19 cellular contexts compared by ENCODE assay signal in the genomic region with DNA sequence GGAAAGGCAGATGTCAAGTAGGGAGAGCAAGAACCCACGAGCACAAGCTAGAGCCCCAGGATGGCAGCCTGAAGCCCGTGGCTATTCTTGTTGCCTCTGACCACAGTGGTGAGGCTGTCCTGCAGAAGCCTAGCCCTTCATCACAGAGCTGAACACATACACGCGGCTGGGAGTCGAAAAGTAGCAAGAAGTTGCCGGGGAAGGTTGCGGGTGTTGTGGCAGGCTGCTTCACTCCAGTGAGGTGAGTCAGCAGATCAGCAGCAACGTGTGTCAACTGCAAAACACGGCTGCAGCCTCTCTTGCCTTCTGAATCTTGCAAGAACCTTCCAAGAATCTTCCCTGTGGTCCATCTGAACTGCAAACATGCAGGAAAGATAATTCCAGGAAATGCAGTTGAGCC. TPM values are rescaled to one million over a fixed set of nuclear protein-coding genes. Genes with fewer than 3 reads are reported as not detected.
DNase-seq lines count a peak whose midpoint lies in the region; ATAC-seq and TF ChIP-seq lines count a peak whose summit lies in the region.
"Had no signal": no experiment of that assay in that cellular context is flagged by ENCODE, and none has a peak within 500 bp of the region (broad histone marks: within the 10 kb centered on the region; RNA-seq: fewer than 3 reads in every experiment).

No MANE protein-coding gene starts in this region.

- H3K9me3 Mint-ChIP-seq in stimulated activated effector memory CD8-positive, alpha-beta T cell treated with anti-CD3 and anti-CD28 coated beads, Interleukin-12 subunit alpha, Interleukin-12 subunit beta, amount 100 ng/mL, for 72 hours, result no peaks in the 10 kb centered on the region
- H3K9me3 Mint-ChIP-seq in GM23338, result peaks cover 2% of the 10 kb centered on the region; the same call in 1 of the 3 replicates
- peaks cover 7% of the 10 kb centered on the region for H3K9me3 Mint-ChIP-seq in mesothelial cell of epicardium
- H3K9me3 Mint-ChIP-seq in stimulated activated memory B cell treated with anti-CD40 and anti-IgM and Interleukin-4, amounts not matched to agents 10 μg/mL and 1 μg/mL and 100 μg/mL, for 72 hours, result no peaks in the 10 kb centered on the region
- H3K9me3 Mint-ChIP-seq: CD8-positive, alpha-beta T cell; T-helper 2 cell treated with Interferon-gamma antibody and Interleukin-4, amounts not matched to agents 5 μg/mL and 100 μg/mL, for 36 hours had no signal

- no peaks in the 10 kb centered on the region for H3K79me2 ChIP-seq in GM23338 (replicated peaks; ENCODE audit: insufficient read depth)
- H3K79me2 ChIP-seq: parathyroid adenoma had no signal

- no peaks in the 10 kb centered on the region for H3K36me3 ChIP-seq in RWPE2 (ENCODE audit: low read depth)
- H3K36me3 ChIP-seq in GM23338 (ENCODE audit: insufficient read depth), result no peaks in the 10 kb centered on the region

- H3K4me2 ChIP-seq in GM23338, result no peak overlapping the region

- TF ChIP-seq CTCF in RWPE2 (IDR thresholded peaks at IDR 0.05; ENCODE audit: poor library complexity, severe bottlenecking) (no peak), fibroblast of pulmonary artery (IDR thresholded peaks at IDR 0.05; ENCODE audit: low read length, missing control alignments) (no peak), GM23338 (conservative IDR thresholded peaks at IDR 0.05; ENCODE audit: low read depth in 2 of 2) (no peak), mesothelial cell of epicardium (IDR thresholded peaks at IDR 0.05; ENCODE audit: unreplicated experiment) (no peak)

- H3K27ac Mint-ChIP-seq in stimulated activated effector memory CD8-positive, alpha-beta T cell treated with anti-CD3 and anti-CD28 coated beads, Interleukin-12 subunit alpha, Interleukin-12 subunit beta, amount 100 ng/mL, for 72 hours, result no peak overlapping the region
- no peak overlapping the region for H3K27ac Mint-ChIP-seq in GM23338
- no peak overlapping the region for H3K27ac Mint-ChIP-seq in mesothelial cell of epicardium
- no peak overlapping the region for H3K27ac Mint-ChIP-seq in stimulated activated memory B cell treated with anti-CD40 and anti-IgM and Interleukin-4, amounts not matched to agents 10 μg/mL and 1 μg/mL and 100 μg/mL, for 72 hours
- H3K27ac Mint-ChIP-seq: CD8-positive, alpha-beta T cell; T-helper 2 cell treated with Interferon-gamma antibody and Interleukin-4, amounts not matched to agents 5 μg/mL and 100 μg/mL, for 36 hours had no signal

- DNase-seq in activated CD8-positive, alpha-beta memory T cell treated with anti-CD3 and anti-CD28 coated beads, Interleukin-2, amount 50 U/mL, for 48 hours, result peak; percentile 46
- DNase-seq in activated CD8-positive, alpha-beta memory T cell treated with anti-CD3 and anti-CD28 coated beads, Interleukin-2, amount 50 U/mL, for 4 hours, result no peak
- DNase-seq in RWPE2 (ENCODE audit: low spot score), result peak; percentile 73
- DNase-seq in fibroblast of pulmonary artery (ENCODE audit: low read depth), result peak; percentile 56
- DNase-seq in stimulated activated effector memory CD8-positive, alpha-beta T cell treated with anti-CD3 and anti-CD28 coated beads, Interleukin-12 subunit alpha, Interleukin-12 subunit beta, amount 100 ng/mL, for 72 hours (ENCODE audit: low spot score in 2 of 2), result no peak
- DNase-seq in GM23338 (ENCODE audit: low spot score), result no peak
- DNase-seq in mesothelial cell of epicardium (ENCODE audit: low spot score in 2 of 2, unreplicated experiment in 2 of 2), result no peak
- DNase-seq: activated CD4-positive, alpha-beta T cell treated with anti-CD3 and anti-CD28 coated beads for 4 hours; activated T-cell treated with anti-CD3 and anti-CD28 coated beads, Interleukin-2, amount 50 U/mL, for 48 hours; CD8-positive, alpha-beta T cell; cortex of kidney; mucosa of descending colon; NCI-H2081; NCI-H774; Right ventricle myocardium superior had no signal

- H3K4me1 ChIP-seq in RWPE2 (ENCODE audit: insufficient read depth, poor library complexity, severe bottlenecking) (peaks cover 6% of the 10 kb centered on the region), GM23338 (ENCODE audit: insufficient read depth) (no peaks in the 10 kb centered on the region)
- H3K4me1 ChIP-seq: parathyroid adenoma had no signal

- H4K20me1 ChIP-seq in GM23338 (replicated peaks; ENCODE audit: insufficient read depth), result no peaks in the 10 kb centered on the region

- no peak overlapping the region for H3K4me3 ChIP-seq in RWPE2 (ENCODE audit: severe bottlenecking)
- H3K4me3 ChIP-seq in fibroblast of pulmonary artery (replicated peaks; ENCODE audit: low read depth, low read length), result no peak overlapping the region
- no peak overlapping the region for H3K4me3 ChIP-seq in GM23338
- H3K4me3 ChIP-seq: mucosa of descending colon had no signal

- no peaks in the 10 kb centered on the region for H3F3A ChIP-seq in GM23338 (replicated peaks; ENCODE audit: low read depth)

- no peaks in the 10 kb centered on the region for H3K36me3 Mint-ChIP-seq in stimulated activated effector memory CD8-positive, alpha-beta T cell treated with anti-CD3 and anti-CD28 coated beads, Interleukin-12 subunit alpha, Interleukin-12 subunit beta, amount 100 ng/mL, for 72 hours
- H3K36me3 Mint-ChIP-seq in GM23338 (ENCODE audit: low read depth) (peaks cover 6% of the 10 kb centered on the region; the same call in 2 of the 3 replicates), mesothelial cell of epicardium (no peaks in the 10 kb centered on the region)
- H3K36me3 Mint-ChIP-seq in stimulated activated memory B cell treated with anti-CD40 and anti-IgM and Interleukin-4, amounts not matched to agents 10 μg/mL and 1 μg/mL and 100 μg/mL, for 72 hours, result no peaks in the 10 kb centered on the region
- H3K36me3 Mint-ChIP-seq: CD8-positive, alpha-beta T cell had no signal

- H3K27ac ChIP-seq in RWPE2 (ENCODE audit: poor library complexity, severe bottlenecking) (no peak overlapping the region), GM23338 (ENCODE audit: low read depth) (no peak overlapping the region)
- H3K27ac ChIP-seq: epithelial cell of prostate, parathyroid adenoma had no signal

- no peaks in the 10 kb centered on the region for H3K27me3 ChIP-seq in RWPE2 (ENCODE audit: insufficient read depth, poor library complexity, severe bottlenecking)
- H3K27me3 ChIP-seq in GM23338 (ENCODE audit: insufficient read depth), result no peaks in the 10 kb centered on the region

- H3K4me3 Mint-ChIP-seq in stimulated activated effector memory CD8-positive, alpha-beta T cell treated with anti-CD3 and anti-CD28 coated beads, Interleukin-12 subunit alpha, Interleukin-12 subunit beta, amount 100 ng/mL, for 72 hours, result no peak overlapping the region
- H3K4me3 Mint-ChIP-seq in GM23338, result no peak overlapping the region
- no peak overlapping the region for H3K4me3 Mint-ChIP-seq in mesothelial cell of epicardium
- no peak overlapping the region for H3K4me3 Mint-ChIP-seq in stimulated activated memory B cell treated with anti-CD40 and anti-IgM and Interleukin-4, amounts not matched to agents 10 μg/mL and 1 μg/mL and 100 μg/mL, for 72 hours
- H3K4me3 Mint-ChIP-seq: CD8-positive, alpha-beta T cell; T-helper 2 cell treated with Interferon-gamma antibody and Interleukin-4, amounts not matched to agents 5 μg/mL and 100 μg/mL, for 36 hours had no signal

- H3K4me1 Mint-ChIP-seq in stimulated activated effector memory CD8-positive, alpha-beta T cell treated with anti-CD3 and anti-CD28 coated beads, Interleukin-12 subunit alpha, Interleukin-12 subunit beta, amount 100 ng/mL, for 72 hours, result no peaks in the 10 kb centered on the region
- peaks cover 5% of the 10 kb centered on the region; the same call in 2 of the 3 replicates for H3K4me1 Mint-ChIP-seq in GM23338
- no peaks in the 10 kb centered on the region for H3K4me1 Mint-ChIP-seq in mesothelial cell of epicardium
- peaks cover 3% of the 10 kb centered on the region for H3K4me1 Mint-ChIP-seq in stimulated activated memory B cell treated with anti-CD40 and anti-IgM and Interleukin-4, amounts not matched to agents 10 μg/mL and 1 μg/mL and 100 μg/mL, for 72 hours

- H3K27me3 Mint-ChIP-seq in GM23338 (ENCODE audit: insufficient read depth, low read depth, poor library complexity) (peaks cover 11% of the 10 kb centered on the region), mesothelial cell of epicardium (ENCODE audit: low read depth) (peaks cover 28% of the 10 kb centered on the region)
- peaks cover 81% of the 10 kb centered on the region for H3K27me3 Mint-ChIP-seq in stimulated activated memory B cell treated with anti-CD40 and anti-IgM and Interleukin-4, amounts not matched to agents 10 μg/mL and 1 μg/mL and 100 μg/mL, for 72 hours

- no peak overlapping the region for H2AFZ ChIP-seq in GM23338
- H2AFZ ChIP-seq: parathyroid adenoma had no signal

- peak; percentile 16; the same call in 1 of the 3 replicates for ATAC-seq in RWPE2 (ENCODE audit: low read depth)
- ATAC-seq in stimulated activated effector memory CD8-positive, alpha-beta T cell treated with anti-CD3 and anti-CD28 coated beads, Interleukin-12 subunit alpha, Interleukin-12 subunit beta, amount 100 ng/mL, for 72 hours, result peak; percentile 31
- ATAC-seq in GM23338, result no peak
- no peak for ATAC-seq in stimulated activated memory B cell treated with anti-CD40 and anti-IgM and Interleukin-4, amounts not matched to agents 10 μg/mL and 1 μg/mL and 100 μg/mL, for 72 hours
- ATAC-seq: CD8-positive, alpha-beta T cell; mucosa of descending colon had no signal

- H3K9me3 ChIP-seq in RWPE2 (ENCODE audit: severe bottlenecking), result no peaks in the 10 kb centered on the region
- H3K9me3 ChIP-seq: mucosa of descending colon had no signal

- no peaks in the 10 kb centered on the region for H3K9me2 ChIP-seq in GM23338 (ENCODE audit: insufficient read depth)

TF ChIP-seq in GM23338, 12 proteins besides CTCF, POLR2A, EP300 and RAD21 (continues in another document):
- TF ChIP-seq, protein P1, sequence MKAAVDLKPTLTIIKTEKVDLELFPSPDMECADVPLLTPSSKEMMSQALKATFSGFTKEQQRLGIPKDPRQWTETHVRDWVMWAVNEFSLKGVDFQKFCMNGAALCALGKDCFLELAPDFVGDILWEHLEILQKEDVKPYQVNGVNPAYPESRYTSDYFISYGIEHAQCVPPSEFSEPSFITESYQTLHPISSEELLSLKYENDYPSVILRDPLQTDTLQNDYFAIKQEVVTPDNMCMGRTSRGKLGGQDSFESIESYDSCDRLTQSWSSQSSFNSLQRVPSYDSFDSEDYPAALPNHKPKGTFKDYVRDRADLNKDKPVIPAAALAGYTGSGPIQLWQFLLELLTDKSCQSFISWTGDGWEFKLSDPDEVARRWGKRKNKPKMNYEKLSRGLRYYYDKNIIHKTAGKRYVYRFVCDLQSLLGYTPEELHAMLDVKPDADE (IDR thresholded peaks at IDR 0.05), result no peak
- TF ChIP-seq STAT1 (IDR thresholded peaks at IDR 0.05; ENCODE audit: unreplicated experiment), result no peak

RNA-seq across cellular contexts. Expression of gene STX16, which starts 10.6 kb away (rescaled TPM):
- total RNA-seq in GM23338 (2014; rRNA removed; shearing (Covaris generic)), result 66.5 and 70.5 TPM in 2 replicates
- 27.7 and 31.2 TPM in 2 replicates for polyA plus RNA-seq in GM23338 (2016; fragmentation: Nextera tagmentation; extraction: Ambion mirVana)
- 85.9 to 87.5 TPM (median 86.1 TPM) in 3 replicates for total RNA-seq in mesothelial cell of epicardium

RNA-seq across cellular contexts. Expression of gene NPEPL1, which starts 52.2 kb away (rescaled TPM):
- total RNA-seq in GM23338 (2014; rRNA removed; shearing (Covaris generic)), result 24.1 and 30.0 TPM in 2 replicates
- polyA plus RNA-seq in GM23338 (2016; fragmentation: Nextera tagmentation; extraction: Ambion mirVana), result 17.8 and 23.5 TPM in 2 replicates
- 65.8 to 71.5 TPM (median 69.6 TPM) in 3 replicates for total RNA-seq in mesothelial cell of epicardium

Comparison
In these comparisons a context has a peak if more than half of its experiments do, and no peak if none do; other contexts are left out.
1. DNase-seq: peak in activated CD8-positive, alpha-beta memory T cell treated with anti-CD3 and anti-CD28 coated beads, Interleukin-2, amount 50 U/mL, for 48 hours (single experiment), RWPE2 (single experiment) and fibroblast of pulmonary artery (single experiment); none in activated CD8-positive, alpha-beta memory T cell treated with anti-CD3 and anti-CD28 coated beads, Interleukin-2, amount 50 U/mL, for 4 hours (single experiment), stimulated activated effector memory CD8-positive, alpha-beta T cell treated with anti-CD3 and anti-CD28 coated beads, Interleukin-12 subunit alpha, Interleukin-12 subunit beta, amount 100 ng/mL, for 72 hours (0 of 2), GM23338 (single experiment) and mesothelial cell of epicardium (0 of 2).
2. ATAC-seq: peak in RWPE2 (single experiment) and stimulated activated effector memory CD8-positive, alpha-beta T cell treated with anti-CD3 and anti-CD28 coated beads, Interleukin-12 subunit alpha, Interleukin-12 subunit beta, amount 100 ng/mL, for 72 hours (single experiment); none in GM23338 (single experiment) and stimulated activated memory B cell treated with anti-CD40 and anti-IgM and Interleukin-4, amounts not matched to agents 10 μg/mL and 1 μg/mL and 100 μg/mL, for 72 hours (single experiment).